ENCODE assay signal across 1 cellular context in the genomic region with DNA sequence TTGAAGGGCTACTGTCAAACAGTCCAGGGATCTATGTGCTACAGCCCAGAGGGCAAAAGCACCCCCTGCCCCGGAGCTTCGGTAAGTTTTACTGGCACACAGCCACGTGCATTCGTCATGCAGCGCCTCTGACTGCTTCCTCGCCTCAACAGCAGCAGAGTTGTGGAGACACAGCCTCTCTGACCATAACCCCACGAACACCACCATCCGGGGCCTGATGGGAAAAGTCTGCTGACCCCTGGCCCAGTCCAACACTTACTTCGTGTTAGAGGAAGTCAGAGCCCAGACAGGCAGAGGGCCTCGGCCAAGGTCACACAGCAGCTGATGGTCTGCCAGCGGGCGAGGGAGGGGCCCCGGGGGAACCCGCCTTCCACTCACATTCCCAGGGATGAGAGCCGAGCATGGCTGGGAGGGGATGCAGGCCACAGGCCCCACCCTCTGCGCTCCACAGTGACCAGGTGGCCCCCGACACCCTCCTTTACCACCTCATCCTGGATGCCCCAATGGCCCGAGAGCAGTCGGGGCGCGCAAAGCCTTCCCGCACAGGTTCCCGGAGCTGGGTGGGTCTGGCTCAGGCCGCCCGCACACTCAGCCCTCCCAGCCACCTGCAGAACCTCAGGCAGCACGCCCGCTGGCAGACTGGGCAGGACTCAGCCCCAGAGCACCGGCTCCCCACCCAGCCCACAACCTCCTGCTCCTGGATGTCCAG.
TF ChIP-seq lines count a peak whose summit lies in the region.

No MANE protein-coding gene starts in this region.

TF ChIP-seq in IMR-90, 13 proteins besides CTCF, POLR2A, EP300 and RAD21 (continued from another document):
- no peak for TF ChIP-seq BHLHE40 (IDR thresholded peaks at IDR 0.05; ENCODE audit: low read depth, low read length)
- no peak for TF ChIP-seq RCOR1 (IDR thresholded peaks at IDR 0.05; ENCODE audit: insufficient replicate concordance, low read length)
- TF ChIP-seq MXI1 (IDR thresholded peaks at IDR 0.05; ENCODE audit: borderline replicate concordance, low read depth, low read length): peak; percentile 27; the same call in 1 of the 2 replicates
- TF ChIP-seq CHD1 (IDR thresholded peaks at IDR 0.05; ENCODE audit: low read depth, low read length): no peak
- TF ChIP-seq, protein P1, sequence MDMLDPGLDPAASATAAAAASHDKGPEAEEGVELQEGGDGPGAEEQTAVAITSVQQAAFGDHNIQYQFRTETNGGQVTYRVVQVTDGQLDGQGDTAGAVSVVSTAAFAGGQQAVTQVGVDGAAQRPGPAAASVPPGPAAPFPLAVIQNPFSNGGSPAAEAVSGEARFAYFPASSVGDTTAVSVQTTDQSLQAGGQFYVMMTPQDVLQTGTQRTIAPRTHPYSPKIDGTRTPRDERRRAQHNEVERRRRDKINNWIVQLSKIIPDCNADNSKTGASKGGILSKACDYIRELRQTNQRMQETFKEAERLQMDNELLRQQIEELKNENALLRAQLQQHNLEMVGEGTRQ (IDR thresholded peaks at IDR 0.05; ENCODE audit: low read depth, low read length): no peak
- peak; percentile 53; the same call in 1 of the 2 replicates for TF ChIP-seq MAZ (IDR thresholded peaks at IDR 0.05; ENCODE audit: borderline replicate concordance, low read depth, low read length)
- TF ChIP-seq MAFK (IDR thresholded peaks at IDR 0.05; ENCODE audit: low read depth, low read length): no peak
